9 cellular contexts compared by ENCODE assay signal in the genomic region with DNA sequence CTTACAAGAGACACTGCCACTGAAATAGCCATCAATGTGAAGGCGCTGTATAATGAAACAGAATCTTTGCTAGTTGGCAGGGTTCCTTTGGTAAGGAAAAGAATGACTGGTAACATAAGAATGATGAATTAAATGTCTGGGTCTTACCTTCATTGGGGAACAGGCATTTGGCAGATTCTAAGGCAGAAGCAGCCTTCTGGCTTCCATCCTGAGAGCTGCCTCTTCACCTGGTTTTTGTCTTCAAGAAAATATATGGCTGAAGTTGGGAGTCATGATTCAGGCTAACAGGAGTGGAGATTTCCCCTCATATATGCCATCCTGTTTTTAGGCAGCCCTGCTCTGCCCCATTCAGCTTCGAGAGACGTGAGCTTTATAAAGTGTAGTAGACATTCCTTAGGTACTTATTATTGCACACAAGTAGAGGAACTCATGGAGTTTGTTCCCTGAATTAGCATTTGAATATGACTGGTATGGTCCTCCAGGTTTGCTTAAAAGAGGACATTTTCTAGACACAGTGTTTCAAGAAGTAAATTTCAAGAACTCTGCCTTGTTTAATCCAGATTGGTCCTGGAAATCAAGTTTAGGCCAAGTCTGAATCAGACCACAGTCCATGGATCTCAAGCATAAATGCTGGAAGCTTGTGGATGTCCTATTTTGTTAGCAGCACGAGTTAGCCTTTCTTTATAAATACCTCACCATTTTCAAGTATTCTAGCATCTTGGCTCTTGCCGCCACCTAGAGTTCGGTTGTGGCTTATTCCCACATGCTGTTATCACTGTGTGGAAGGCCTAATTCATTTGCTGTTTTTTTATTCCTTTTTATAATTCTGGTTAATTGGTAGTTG. TPM values are rescaled to one million over a fixed set of nuclear protein-coding genes. Genes with fewer than 3 reads are reported as not detected.
DNase-seq lines count a peak whose midpoint lies in the region; ATAC-seq, FAIRE-seq and TF ChIP-seq lines count a peak whose summit lies in the region.
"Had no signal": no experiment of that assay in that cellular context is flagged by ENCODE, and none has a peak within 500 bp of the region (broad histone marks: within the 10 kb centered on the region; RNA-seq: fewer than 3 reads in every experiment).

No MANE protein-coding gene starts in this region.

- no peak overlapping the region for H3K4me3 Mint-ChIP-seq in WTC11
- H3K4me3 Mint-ChIP-seq: activated naive CD4-positive, alpha-beta T cell treated with anti-CD3 and anti-CD28 coated beads, Interleukin-2, amount 50 U/mL, for 24 hours had no signal

- ATAC-seq in WTC11 (peak; percentile 88), HG03571 (IDR thresholded peaks at IDR 0.05; ENCODE audit: unreplicated experiment) (no peak)

- FAIRE-seq in urothelium cell line (lab: Jason Lieb, UNC) = no peak

- H3K4me1 Mint-ChIP-seq in WTC11 = peaks cover 17% of the 10 kb centered on the region
- H3K4me1 Mint-ChIP-seq: activated naive CD4-positive, alpha-beta T cell treated with anti-CD3 and anti-CD28 coated beads, Interleukin-2, amount 50 U/mL, for 24 hours had no signal

- CTCF ChIA-PET in WTC11 (lab: Charles Lee) = interaction anchor here (0.6 to 1.9 kb wide), 10 partner anchors 10 to 174 kb away, joined by 3 to 11 read pairs (median 3); no protein-coding TSS in a partner anchor

- POLR2A ChIA-PET in WTC11 (lab: Charles Lee) = no interaction called here

- intact Hi-C loops in head of caudate nucleus (cut with DNase I) = no loop called here

- no peaks in the 10 kb centered on the region for H3K27me3 Mint-ChIP-seq in WTC11 (ENCODE audit: low read depth)
- H3K27me3 Mint-ChIP-seq: activated naive CD4-positive, alpha-beta T cell treated with anti-CD3 and anti-CD28 coated beads, Interleukin-2, amount 50 U/mL, for 24 hours had no signal

- peak; percentile 11 for DNase-seq in SIG-M5 treated with dmso at 0.1 percent for 504 hours (lab: John Stamatoyannopoulos, UW; ENCODE audit: unreplicated experiment)
- no peak for DNase-seq in SIG-M5 (lab: John Stamatoyannopoulos, UW)
- DNase-seq in LHCN-M2 (ENCODE audit: low read depth) = peak; percentile 41
- peak; percentile 42 for DNase-seq in WTC11 (ENCODE audit: low spot score)
- DNase-seq in head of caudate nucleus = peak in 36 of 42 donors; percentile 6 to 65 (median 36)
- DNase-seq in urothelium cell line (ENCODE audit: low spot score) = peak; percentile 20
- DNase-seq in CD1c-positive myeloid dendritic cell (ENCODE audit: extremely low spot score) = no peak

- H3K27ac Mint-ChIP-seq in WTC11 = peak overlapping the region; percentile 52; the same call in 1 of the 2 replicates
- H3K27ac Mint-ChIP-seq: activated naive CD4-positive, alpha-beta T cell treated with anti-CD3 and anti-CD28 coated beads, Interleukin-2, amount 50 U/mL, for 24 hours had no signal

- H3K36me3 Mint-ChIP-seq in WTC11 = peaks cover 16% of the 10 kb centered on the region

- TF ChIP-seq CTCF in WTC11 (IDR thresholded peaks at IDR 0.05) = no peak

- peaks cover 4% of the 10 kb centered on the region; the same call in 1 of the 2 replicates for H3K9me3 Mint-ChIP-seq in WTC11
- H3K9me3 Mint-ChIP-seq: activated naive CD4-positive, alpha-beta T cell treated with anti-CD3 and anti-CD28 coated beads, Interleukin-2, amount 50 U/mL, for 24 hours had no signal

TF ChIP-seq in WTC11, 78 proteins besides CTCF, POLR2A, EP300 and RAD21:
- TF ChIP-seq IRF2 (CRISPR knock-in tag; IDR thresholded peaks at IDR 0.05; ENCODE audit: borderline replicate concordance, low read depth) = no peak
- TF ChIP-seq, protein P1, sequence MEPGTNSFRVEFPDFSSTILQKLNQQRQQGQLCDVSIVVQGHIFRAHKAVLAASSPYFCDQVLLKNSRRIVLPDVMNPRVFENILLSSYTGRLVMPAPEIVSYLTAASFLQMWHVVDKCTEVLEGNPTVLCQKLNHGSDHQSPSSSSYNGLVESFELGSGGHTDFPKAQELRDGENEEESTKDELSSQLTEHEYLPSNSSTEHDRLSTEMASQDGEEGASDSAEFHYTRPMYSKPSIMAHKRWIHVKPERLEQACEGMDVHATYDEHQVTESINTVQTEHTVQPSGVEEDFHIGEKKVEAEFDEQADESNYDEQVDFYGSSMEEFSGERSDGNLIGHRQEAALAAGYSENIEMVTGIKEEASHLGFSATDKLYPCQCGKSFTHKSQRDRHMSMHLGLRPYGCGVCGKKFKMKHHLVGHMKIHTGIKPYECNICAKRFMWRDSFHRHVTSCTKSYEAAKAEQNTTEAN (CRISPR knock-in tag; IDR thresholded peaks at IDR 0.05) = no peak
- TF ChIP-seq, protein P2, sequence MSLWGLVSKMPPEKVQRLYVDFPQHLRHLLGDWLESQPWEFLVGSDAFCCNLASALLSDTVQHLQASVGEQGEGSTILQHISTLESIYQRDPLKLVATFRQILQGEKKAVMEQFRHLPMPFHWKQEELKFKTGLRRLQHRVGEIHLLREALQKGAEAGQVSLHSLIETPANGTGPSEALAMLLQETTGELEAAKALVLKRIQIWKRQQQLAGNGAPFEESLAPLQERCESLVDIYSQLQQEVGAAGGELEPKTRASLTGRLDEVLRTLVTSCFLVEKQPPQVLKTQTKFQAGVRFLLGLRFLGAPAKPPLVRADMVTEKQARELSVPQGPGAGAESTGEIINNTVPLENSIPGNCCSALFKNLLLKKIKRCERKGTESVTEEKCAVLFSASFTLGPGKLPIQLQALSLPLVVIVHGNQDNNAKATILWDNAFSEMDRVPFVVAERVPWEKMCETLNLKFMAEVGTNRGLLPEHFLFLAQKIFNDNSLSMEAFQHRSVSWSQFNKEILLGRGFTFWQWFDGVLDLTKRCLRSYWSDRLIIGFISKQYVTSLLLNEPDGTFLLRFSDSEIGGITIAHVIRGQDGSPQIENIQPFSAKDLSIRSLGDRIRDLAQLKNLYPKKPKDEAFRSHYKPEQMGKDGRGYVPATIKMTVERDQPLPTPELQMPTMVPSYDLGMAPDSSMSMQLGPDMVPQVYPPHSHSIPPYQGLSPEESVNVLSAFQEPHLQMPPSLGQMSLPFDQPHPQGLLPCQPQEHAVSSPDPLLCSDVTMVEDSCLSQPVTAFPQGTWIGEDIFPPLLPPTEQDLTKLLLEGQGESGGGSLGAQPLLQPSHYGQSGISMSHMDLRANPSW (CRISPR knock-in tag; conservative IDR thresholded peaks at IDR 0.05; ENCODE audit: low read depth) = no peak
- TF ChIP-seq GABPB1 (CRISPR knock-in tag; IDR thresholded peaks at IDR 0.05) = no peak
- TF ChIP-seq, protein P3, sequence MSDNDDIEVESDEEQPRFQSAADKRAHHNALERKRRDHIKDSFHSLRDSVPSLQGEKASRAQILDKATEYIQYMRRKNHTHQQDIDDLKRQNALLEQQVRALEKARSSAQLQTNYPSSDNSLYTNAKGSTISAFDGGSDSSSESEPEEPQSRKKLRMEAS (CRISPR knock-in tag; IDR thresholded peaks at IDR 0.05) = no peak
- TF ChIP-seq, protein P4, sequence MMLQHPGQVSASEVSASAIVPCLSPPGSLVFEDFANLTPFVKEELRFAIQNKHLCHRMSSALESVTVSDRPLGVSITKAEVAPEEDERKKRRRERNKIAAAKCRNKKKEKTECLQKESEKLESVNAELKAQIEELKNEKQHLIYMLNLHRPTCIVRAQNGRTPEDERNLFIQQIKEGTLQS (CRISPR knock-in tag; conservative IDR thresholded peaks at IDR 0.05) = no peak
- no peak for TF ChIP-seq ETV6 (CRISPR knock-in tag; IDR thresholded peaks at IDR 0.05)
- TF ChIP-seq PRRX2 (CRISPR knock-in tag; IDR thresholded peaks at IDR 0.05) = no peak

RNA-seq across cellular contexts. Expression of a gene that starts 56.2 kb away (rescaled TPM):
- total RNA-seq in LHCN-M2 (2014; rRNA removed) (24.2 and 28.5 TPM in 2 replicates), WTC11 (2021) (16.7 to 18.2 TPM (median 17.7 TPM) in 3 replicates)
- 4.9 TPM for polyA plus RNA-seq in LHCN-M2 (2012)

Comparison
In these comparisons a context has a peak if more than half of its experiments do, and no peak if none do; other contexts are left out.
1. DNase-seq: peak in SIG-M5 treated with dmso at 0.1 percent for 504 hours (single experiment), LHCN-M2 (single experiment), WTC11 (single experiment), head of caudate nucleus (36 of 42) and urothelium cell line (single experiment); none in SIG-M5 (single experiment) and CD1c-positive myeloid dendritic cell (single experiment).